ENCODE assay signal across 8 cellular contexts in the genomic region with DNA sequence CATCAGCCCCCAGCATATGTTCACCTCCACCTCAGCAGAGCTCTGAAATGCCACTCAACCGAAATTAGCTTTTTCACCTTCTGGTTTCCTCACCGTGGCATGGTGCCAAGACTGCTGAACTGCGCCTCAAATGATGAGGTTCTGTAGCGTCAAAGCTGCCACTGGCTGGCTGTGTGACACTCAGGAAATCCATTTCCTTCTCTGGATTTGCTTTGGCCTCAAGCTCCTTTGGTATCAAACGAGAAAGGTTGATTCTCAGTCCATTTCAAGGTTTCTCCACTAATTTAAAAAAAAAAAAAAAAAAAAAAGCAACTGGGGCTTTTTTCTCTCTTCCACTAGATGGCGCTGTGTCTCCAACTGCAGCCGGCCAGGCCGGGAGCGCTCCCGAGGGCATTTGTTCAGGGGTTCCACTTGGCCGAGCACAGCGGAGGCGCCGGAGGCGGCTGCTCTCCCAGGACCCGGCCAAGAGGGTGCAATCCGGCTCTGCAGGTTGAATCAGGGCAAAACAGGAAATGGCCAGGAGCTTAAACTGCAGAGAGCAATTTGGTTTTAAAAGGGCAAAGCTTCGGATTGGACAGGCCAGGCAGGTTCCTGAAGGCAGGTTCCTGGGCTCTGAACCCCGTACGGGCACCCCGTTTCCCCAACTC. TPM values are rescaled to one million over a fixed set of nuclear protein-coding genes. Genes with fewer than 3 reads are reported as not detected.
DNase-seq lines count a peak whose midpoint lies in the region; ATAC-seq and TF ChIP-seq lines count a peak whose summit lies in the region.

No MANE protein-coding gene starts in this region.

- H3K27me3 ChIP-seq in Peyer's patch = no peaks in the 10 kb centered on the region
- H3K27me3 ChIP-seq in neural progenitor cell = peaks cover 39% of the 10 kb centered on the region
- H3K27me3 ChIP-seq in thoracic aorta (replicated peaks; ENCODE audit: insufficient read depth) = no peaks in the 10 kb centered on the region

- H3F3A ChIP-seq in neural progenitor cell (ENCODE audit: low read depth) = peaks cover 5% of the 10 kb centered on the region

- H2AFZ ChIP-seq in neural progenitor cell (replicated peaks) = no peak overlapping the region

- no peaks in the 10 kb centered on the region for H3K9me3 Mint-ChIP-seq in neural progenitor cell

- no peak for ATAC-seq in thoracic aorta (ENCODE audit: insufficient number of reproducible peaks, low FRiP score, low read depth)
- ATAC-seq in HG03342 (IDR thresholded peaks at IDR 0.05; ENCODE audit: unreplicated experiment) = no peak

- H3K9ac ChIP-seq in neural progenitor cell = no peak overlapping the region

- TF ChIP-seq POLR2A in Peyer's patch (IDR thresholded peaks at IDR 0.05) = no peak

- H3K4me3 Mint-ChIP-seq in neural progenitor cell = no peak overlapping the region

- H3K27ac ChIP-seq in Peyer's patch = no peak overlapping the region
- no peak overlapping the region for H3K27ac ChIP-seq in neural progenitor cell
- H3K27ac ChIP-seq in thoracic aorta = no peak overlapping the region

- no peak overlapping the region for H3K4me2 ChIP-seq in neural progenitor cell

- DNase-seq in DMS53 (lab: John Stamatoyannopoulos, UW) (peak; percentile 95), Peyer's patch (peak; percentile 67 to 85 (median 78)), fibroblast of peridontal ligament (ENCODE audit: extremely low read depth) (peak; percentile 38), neural progenitor cell (ENCODE audit: low spot score) (peak; percentile 92), thoracic aorta (ENCODE audit: low spot score) (no peak)
- DNase-seq in activated T-helper 1 cell treated with anti-CD3 and anti-CD28 coated beads, Interleukin-2, amount 50 U/mL, for 16 hours (ENCODE audit: low read depth in 1 of 2, low spot score in 1 of 2) = peak; percentile 17 to 30

- H3K36me3 Mint-ChIP-seq in neural progenitor cell = no peaks in the 10 kb centered on the region

- H3K36me3 ChIP-seq in Peyer's patch = no peaks in the 10 kb centered on the region
- no peaks in the 10 kb centered on the region for H3K36me3 ChIP-seq in neural progenitor cell
- no peaks in the 10 kb centered on the region for H3K36me3 ChIP-seq in thoracic aorta

- H3K4me3 ChIP-seq in Peyer's patch (peak overlapping the region in 2 of 4 donors; percentile 0 to 1), neural progenitor cell (no peak overlapping the region), thoracic aorta (no peak overlapping the region)

- TF ChIP-seq CTCF in LNCAP (IDR thresholded peaks at IDR 0.05) (peak; percentile 49), Peyer's patch (IDR thresholded peaks at IDR 0.05) (peak; percentile 39 to 83 (median 57)), neural progenitor cell (IDR thresholded peaks at IDR 0.05) (peak; percentile 80), thoracic aorta (IDR thresholded peaks at IDR 0.05) (peak; percentile 45)

- peaks cover 7% of the 10 kb centered on the region for H3K27me3 Mint-ChIP-seq in neural progenitor cell (ENCODE audit: insufficient read depth, low read depth)

- no peaks in the 10 kb centered on the region for H3K79me2 ChIP-seq in neural progenitor cell (ENCODE audit: low read depth)

- H3K9me3 ChIP-seq in Peyer's patch = no peaks in the 10 kb centered on the region
- no peaks in the 10 kb centered on the region for H3K9me3 ChIP-seq in neural progenitor cell (ENCODE audit: low read depth)
- no peaks in the 10 kb centered on the region for H3K9me3 ChIP-seq in thoracic aorta

- peaks cover 6% of the 10 kb centered on the region for H3K4me1 Mint-ChIP-seq in neural progenitor cell

- no peaks in the 10 kb centered on the region for H4K20me1 ChIP-seq in neural progenitor cell (ENCODE audit: low read depth)

- H3K27ac Mint-ChIP-seq in neural progenitor cell = no peak overlapping the region

- H3K4me1 ChIP-seq in Peyer's patch = peaks cover 0 to 22% (median 7%) of the 10 kb centered on the region in 4 donors
- no peaks in the 10 kb centered on the region for H3K4me1 ChIP-seq in neural progenitor cell
- no peaks in the 10 kb centered on the region for H3K4me1 ChIP-seq in thoracic aorta (ENCODE audit: control insufficient read depth in 1 of 2, low read depth in 2 of 2)

RNA-seq across cellular contexts. Expression of gene PLA2G2C, which starts 26.5 kb away (rescaled TPM):
- total RNA-seq in Peyer's patch (1 to 10 TPM in 1 of 4 donors, not detected in 3; 1.0 TPM), neural progenitor cell (ENCODE audit: low replicate concordance) (not detected in 2 replicates), thoracic aorta (not detected)

RNA-seq across cellular contexts. Expression of gene UBXN10, which starts 26.9 kb away (rescaled TPM):
- total RNA-seq in Peyer's patch = 1 to 10 TPM in 3 of 4 donors, under 1 TPM in 1; 0.94 to 5.7 (median 2.2) TPM
- total RNA-seq in neural progenitor cell (ENCODE audit: low replicate concordance) = 0.37 and 0.43 TPM in 2 replicates
- total RNA-seq in thoracic aorta = under 1 TPM; 0.28 to 0.68 TPM
